In the genomic region with DNA sequence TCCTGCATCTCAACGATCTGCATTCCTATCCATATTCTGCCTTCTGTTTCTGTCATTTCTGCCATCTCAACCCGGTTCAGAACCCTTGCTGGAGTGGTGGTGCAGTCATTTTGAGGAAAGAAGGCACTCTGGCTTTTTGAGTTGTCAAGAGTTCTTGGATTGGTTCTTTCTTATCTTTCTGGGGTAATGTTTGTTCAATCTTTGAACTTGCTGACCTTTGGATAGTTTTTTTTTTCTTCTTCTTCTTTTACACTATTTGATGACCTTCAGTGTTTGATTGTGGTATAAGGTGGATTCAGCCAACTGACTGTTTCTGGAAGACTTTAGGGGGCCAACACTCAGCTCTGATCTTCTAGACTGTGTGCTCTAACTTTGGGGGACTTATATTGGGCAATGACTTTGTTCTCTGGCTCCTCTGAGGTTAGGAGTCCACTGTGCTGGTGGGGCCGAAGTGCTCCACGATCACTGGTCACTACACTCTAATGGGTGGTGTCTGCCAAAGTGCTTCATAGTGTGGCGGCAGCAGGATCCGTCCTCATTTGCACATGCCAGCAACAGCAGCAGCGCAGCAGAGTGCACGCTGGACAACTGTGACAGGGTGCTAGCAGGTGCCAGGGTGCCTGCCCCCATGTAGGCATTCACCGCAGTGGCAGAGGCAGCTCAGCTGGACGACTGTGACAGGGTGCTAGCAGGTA, we compare ENCODE assay signal across 27 cellular contexts.
"Had no signal": no experiment of that assay in that cellular context is flagged by ENCODE, and none has a peak within 500 bp of the region (broad histone marks: within the 10 kb centered on the region; RNA-seq: fewer than 3 reads in every experiment).

No MANE protein-coding gene starts in this region.

- H3K4me1 Mint-ChIP-seq: mesothelial cell of epicardium; neural crest cell; stimulated activated effector memory CD8-positive, alpha-beta T cell treated with anti-CD3 and anti-CD28 coated beads, Interleukin-12 subunit alpha, Interleukin-12 subunit beta, amount 100 ng/mL, for 72 hours had no signal

- H3K27me3 Mint-ChIP-seq: memory B cell; naive B cell; natural killer cell treated with Interleukin-12 subunit alpha and Interleukin-12 subunit beta and Interleukin-15 and Interleukin-18, amount 100 ng/mL, for 72 hours had no signal

- DNase-seq: caudate nucleus; dorsolateral prefrontal cortex; effector CD4-positive, alpha-beta T cell; foreskin fibroblast; gastrocnemius medialis; head of caudate nucleus; kidney; left lung; mucosa of descending colon; naive B cell; stimulated activated CD4-positive, alpha-beta T cell treated with anti-CD3 and anti-CD28 coated beads, Interleukin-2, amount 100 ng/mL, for 24 hours; stimulated activated CD4-positive, alpha-beta T cell treated with anti-CD3 and anti-CD28 coated beads, Interleukin-4, amount 100 ng/mL, for 24 hours; stimulated activated naive CD4-positive, alpha-beta T cell treated with Interleukin-2 at 50 U/mL for 16 hours; substantia nigra; testis; tibial artery; uterus had no signal

- H3K36me3 Mint-ChIP-seq: stimulated activated effector memory CD8-positive, alpha-beta T cell treated with anti-CD3 and anti-CD28 coated beads, Interleukin-12 subunit alpha, Interleukin-12 subunit beta, amount 100 ng/mL, for 72 hours had no signal

- H3K27me3 ChIP-seq: dorsolateral prefrontal cortex, gastrocnemius medialis, left lung, neutrophil, testis, tibial artery, upper lobe of left lung, uterus had no signal

- FAIRE-seq: colon, kidney had no signal

- H3K4me1 ChIP-seq: gastrocnemius medialis, left lung, testis, tibial artery, upper lobe of left lung, uterus had no signal

- ATAC-seq: gastrocnemius medialis; left lung; mucosa of descending colon; sciatic nerve; stimulated activated effector memory CD8-positive, alpha-beta T cell treated with anti-CD3 and anti-CD28 coated beads, Interleukin-12 subunit alpha, Interleukin-12 subunit beta, amount 100 ng/mL, for 72 hours had no signal

- H3K27ac Mint-ChIP-seq: memory B cell; mesothelial cell of epicardium; natural killer cell treated with Interleukin-12 subunit alpha and Interleukin-12 subunit beta and Interleukin-15 and Interleukin-18, amount 100 ng/mL, for 72 hours had no signal

- H3K4me3 ChIP-seq: dorsolateral prefrontal cortex, gastrocnemius medialis, left lung, lung, mucosa of descending colon, testis, tibial artery, upper lobe of left lung, uterus had no signal

- H3K4me3 Mint-ChIP-seq: memory B cell; mesothelial cell of epicardium; naive B cell; natural killer cell treated with Interleukin-12 subunit alpha and Interleukin-12 subunit beta and Interleukin-15 and Interleukin-18, amount 100 ng/mL, for 72 hours; neural crest cell; stimulated activated effector memory CD8-positive, alpha-beta T cell treated with anti-CD3 and anti-CD28 coated beads, Interleukin-12 subunit alpha, Interleukin-12 subunit beta, amount 100 ng/mL, for 72 hours had no signal

- H3K36me3 ChIP-seq: gastrocnemius medialis, left lung, neutrophil, tibial artery, upper lobe of left lung, uterus had no signal

- H3K9me3 ChIP-seq: gastrocnemius medialis, mucosa of descending colon, neutrophil, testis, tibial artery, upper lobe of left lung, uterus had no signal

- H3K27ac ChIP-seq: gastrocnemius medialis, left lung, neutrophil, testis, tibial artery, upper lobe of left lung, uterus had no signal

- H3K9me3 Mint-ChIP-seq: memory B cell; natural killer cell treated with Interleukin-12 subunit alpha and Interleukin-12 subunit beta and Interleukin-15 and Interleukin-18, amount 100 ng/mL, for 72 hours; stimulated activated effector memory CD8-positive, alpha-beta T cell treated with anti-CD3 and anti-CD28 coated beads, Interleukin-12 subunit alpha, Interleukin-12 subunit beta, amount 100 ng/mL, for 72 hours had no signal
